In the genomic region with DNA sequence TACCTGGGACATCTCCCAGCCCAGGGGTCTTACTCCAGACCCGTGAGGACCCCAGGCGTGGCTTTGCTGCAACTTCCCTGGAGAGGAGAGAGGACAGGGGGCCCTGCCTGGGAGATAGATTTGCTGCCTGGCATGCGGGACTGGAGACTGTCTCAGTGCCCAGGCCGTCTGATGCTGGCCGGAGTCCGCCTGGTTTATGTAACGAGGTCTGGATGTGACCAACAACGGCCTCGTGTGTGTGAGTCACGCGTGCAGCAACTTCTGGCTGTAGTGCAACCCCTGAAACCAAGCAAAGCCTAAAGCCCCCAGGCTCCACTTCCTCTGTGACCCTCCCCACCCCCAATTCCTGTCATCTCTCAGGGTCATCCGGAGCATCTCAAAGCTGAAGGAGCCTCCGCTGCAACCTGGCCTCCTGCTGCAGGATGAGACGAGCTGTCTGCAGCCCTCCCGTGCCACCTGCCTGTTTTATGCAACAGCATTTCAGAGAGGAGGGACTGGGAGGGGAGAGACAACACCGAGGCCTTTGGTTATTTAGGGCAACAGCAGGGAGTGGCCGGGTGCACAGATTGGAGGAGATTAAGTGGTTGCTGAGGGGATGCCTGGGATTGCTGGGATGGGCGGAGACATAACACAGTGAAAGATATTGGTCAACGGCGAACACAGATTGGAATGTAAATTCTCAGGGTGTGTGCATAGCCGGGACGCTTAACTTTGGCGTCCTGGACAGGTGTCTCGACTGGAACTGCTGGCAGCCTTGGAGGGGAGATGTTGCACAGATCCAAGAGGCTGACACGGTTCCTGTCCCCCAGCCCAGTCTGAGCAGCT, we compare ENCODE assay signal across 9 cellular contexts. TPM values are rescaled to one million over a fixed set of nuclear protein-coding genes. Genes with fewer than 3 reads are reported as not detected.
A peak's percentile ranks its signal among the peaks of the same experiment; 100 is the strongest.
DNase-seq lines count a peak whose midpoint lies in the region; ATAC-seq, FAIRE-seq and TF ChIP-seq lines count a peak whose summit lies in the region.
"Had no signal": no experiment of that assay in that cellular context is flagged by ENCODE, and none has a peak within 500 bp of the region (broad histone marks: within the 10 kb centered on the region; RNA-seq: fewer than 3 reads in every experiment).

No MANE protein-coding gene starts in this region.

- no peaks in the 10 kb centered on the region for H3K27me3 ChIP-seq in HAP-1 (ENCODE audit: low read depth)
- peaks cover 5% of the 10 kb centered on the region; the same call in 1 of the 2 replicates for H3K27me3 ChIP-seq in SK-N-SH (ENCODE audit: insufficient read depth)

- no peak for TF ChIP-seq CTCF in SK-N-SH (IDR thresholded peaks at IDR 0.05)

- H3K9me3 ChIP-seq in HAP-1 (no peaks in the 10 kb centered on the region), SK-N-SH (no peaks in the 10 kb centered on the region)

- H3K36me3 ChIP-seq in HAP-1 (replicated peaks) (no peaks in the 10 kb centered on the region), SK-N-SH (replicated peaks in 1 of 2; ENCODE audit: control insufficient read depth in 1 of 2, insufficient read depth in 2 of 2, low read length in 1 of 2) (no peaks in the 10 kb centered on the region)
- H3K36me3 ChIP-seq: spleen had no signal

- DNase-seq in HAP-1 (ENCODE audit: low spot score in 2 of 2) (peak; percentile 72 to 78), SK-N-SH (no peak), left ventricle myocardium superior (peak; percentile 66), stromal cell of bone marrow (ENCODE audit: low read depth) (peak; percentile 41), germinal center (ENCODE audit: low spot score) (no peak), GM19239 (ENCODE audit: insufficient read length, low spot score) (no peak), NCI-H187 treated with DMSO at 0.1 percent for 48 hours (lab: John Stamatoyannopoulos, UW) (no peak)
- DNase-seq in activated T-cell treated with anti-CD3 and anti-CD28 coated beads, Interleukin-2, amount 50 U/mL, for 48 hours, result no peak
- DNase-seq: spleen had no signal

- in situ Hi-C loops in HAP-1 (cut with MboI; ENCODE audit: low sequenced_read_pairs), result no loop called here

- peak; percentile 94 for ATAC-seq in left ventricle myocardium superior

- intact Hi-C loops in left ventricle myocardium superior (cut with micrococcal nuclease), result no loop called here

- no peaks in the 10 kb centered on the region for H3K9me2 ChIP-seq in SK-N-SH

- peaks cover 8% of the 10 kb centered on the region for H3K4me1 ChIP-seq in HAP-1
- no peaks in the 10 kb centered on the region; a peak in 1 of 4 replicates for H3K4me1 ChIP-seq in SK-N-SH (ENCODE audit: control insufficient read depth in 1 of 2, insufficient read depth in 2 of 2, low read depth in 1 of 2, low read length in 1 of 2)
- H3K4me1 ChIP-seq: spleen had no signal

- POLR2A ChIA-PET in SK-N-SH (lab: Yijun Ruan, JAX), result no interaction called here

- no peak for TF ChIP-seq EP300 in SK-N-SH (IDR thresholded peaks at IDR 0.05; ENCODE audit: borderline replicate concordance in 1 of 2, low read depth in 1 of 2, low read length in 1 of 2)

- CTCF ChIA-PET in SK-N-SH (lab: Yijun Ruan, JAX), result no interaction called here

- H3F3A ChIP-seq in SK-N-SH (replicated peaks; ENCODE audit: insufficient read depth), result no peaks in the 10 kb centered on the region

- no peak overlapping the region; the same call in 1 of the 2 replicates for H3K4me2 ChIP-seq in SK-N-SH

- no peaks in the 10 kb centered on the region for H3K79me2 ChIP-seq in SK-N-SH (ENCODE audit: insufficient read depth)

- H3K4me3 ChIP-seq in HAP-1, result no peak overlapping the region
- no peak overlapping the region for H3K4me3 ChIP-seq in SK-N-SH (ENCODE audit: low read depth in 2 of 2, low read length in 1 of 2)
- H3K4me3 ChIP-seq: spleen had no signal

- TF ChIP-seq RAD21 in SK-N-SH (IDR thresholded peaks at IDR 0.05; ENCODE audit: low read length), result no peak

- no peak overlapping the region for H3K27ac ChIP-seq in SK-N-SH (ENCODE audit: low read depth in 2 of 2, low read length in 1 of 2)
- H3K27ac ChIP-seq: spleen had no signal

- H4K20me1 ChIP-seq in SK-N-SH (ENCODE audit: insufficient read depth), result no peaks in the 10 kb centered on the region

- no peak for FAIRE-seq in GM19239 (lab: Jason Lieb, UNC)

- no peak overlapping the region for H3K9ac ChIP-seq in SK-N-SH

- 42% methylated on average over 15 of the region's 25 CpGs for whole genome bisulfite sequencing in SK-N-SH (ENCODE audit: low lambda C conversion rate)

- no peak overlapping the region for H2AFZ ChIP-seq in SK-N-SH (ENCODE audit: low read depth)

TF ChIP-seq in SK-N-SH, 30 proteins besides CTCF, POLR2A, EP300 and RAD21:
- TF ChIP-seq YY1 (IDR thresholded peaks at IDR 0.05; ENCODE audit: low read depth), result no peak
- TF ChIP-seq MXI1 (IDR thresholded peaks at IDR 0.05; ENCODE audit: low read depth, low read length), result no peak
- peak; percentile 22; the same call in 1 of the 2 replicates for TF ChIP-seq TCF12 (IDR thresholded peaks at IDR 0.05)
- no peak for TF ChIP-seq CHD2 (IDR thresholded peaks at IDR 0.05; ENCODE audit: low read length, partially characterized antibody)
- TF ChIP-seq SMC3 (IDR thresholded peaks at IDR 0.05; ENCODE audit: low read depth, low read length), result no peak
- TF ChIP-seq ELF1 (IDR thresholded peaks at IDR 0.05), result no peak
- TF ChIP-seq GATA2 (CRISPR knock-in tag; IDR thresholded peaks at IDR 0.05), result no peak
- TF ChIP-seq FOSL2 (IDR thresholded peaks at IDR 0.05; ENCODE audit: borderline replicate concordance, low read depth), result no peak
- TF ChIP-seq, protein P1, sequence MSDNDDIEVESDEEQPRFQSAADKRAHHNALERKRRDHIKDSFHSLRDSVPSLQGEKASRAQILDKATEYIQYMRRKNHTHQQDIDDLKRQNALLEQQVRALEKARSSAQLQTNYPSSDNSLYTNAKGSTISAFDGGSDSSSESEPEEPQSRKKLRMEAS (IDR thresholded peaks at IDR 0.05; ENCODE audit: low read depth), result 0 out of 2 replicates have a peak, but pooled peaks have one; percentile 25
- no peak for TF ChIP-seq MEF2A (IDR thresholded peaks at IDR 0.05; ENCODE audit: borderline replicate concordance, low read depth)
- no peak for TF ChIP-seq RFX5 (IDR thresholded peaks at IDR 0.05; ENCODE audit: low read length)
- no peak for TF ChIP-seq RCOR1 (IDR thresholded peaks at IDR 0.05; ENCODE audit: low read length)
- TF ChIP-seq, protein P2, sequence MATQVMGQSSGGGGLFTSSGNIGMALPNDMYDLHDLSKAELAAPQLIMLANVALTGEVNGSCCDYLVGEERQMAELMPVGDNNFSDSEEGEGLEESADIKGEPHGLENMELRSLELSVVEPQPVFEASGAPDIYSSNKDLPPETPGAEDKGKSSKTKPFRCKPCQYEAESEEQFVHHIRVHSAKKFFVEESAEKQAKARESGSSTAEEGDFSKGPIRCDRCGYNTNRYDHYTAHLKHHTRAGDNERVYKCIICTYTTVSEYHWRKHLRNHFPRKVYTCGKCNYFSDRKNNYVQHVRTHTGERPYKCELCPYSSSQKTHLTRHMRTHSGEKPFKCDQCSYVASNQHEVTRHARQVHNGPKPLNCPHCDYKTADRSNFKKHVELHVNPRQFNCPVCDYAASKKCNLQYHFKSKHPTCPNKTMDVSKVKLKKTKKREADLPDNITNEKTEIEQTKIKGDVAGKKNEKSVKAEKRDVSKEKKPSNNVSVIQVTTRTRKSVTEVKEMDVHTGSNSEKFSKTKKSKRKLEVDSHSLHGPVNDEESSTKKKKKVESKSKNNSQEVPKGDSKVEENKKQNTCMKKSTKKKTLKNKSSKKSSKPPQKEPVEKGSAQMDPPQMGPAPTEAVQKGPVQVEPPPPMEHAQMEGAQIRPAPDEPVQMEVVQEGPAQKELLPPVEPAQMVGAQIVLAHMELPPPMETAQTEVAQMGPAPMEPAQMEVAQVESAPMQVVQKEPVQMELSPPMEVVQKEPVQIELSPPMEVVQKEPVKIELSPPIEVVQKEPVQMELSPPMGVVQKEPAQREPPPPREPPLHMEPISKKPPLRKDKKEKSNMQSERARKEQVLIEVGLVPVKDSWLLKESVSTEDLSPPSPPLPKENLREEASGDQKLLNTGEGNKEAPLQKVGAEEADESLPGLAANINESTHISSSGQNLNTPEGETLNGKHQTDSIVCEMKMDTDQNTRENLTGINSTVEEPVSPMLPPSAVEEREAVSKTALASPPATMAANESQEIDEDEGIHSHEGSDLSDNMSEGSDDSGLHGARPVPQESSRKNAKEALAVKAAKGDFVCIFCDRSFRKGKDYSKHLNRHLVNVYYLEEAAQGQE (IDR thresholded peaks at IDR 0.05; ENCODE audit: low read depth, low read length), result no peak
- TF ChIP-seq POLR2AphosphoS5 (IDR thresholded peaks at IDR 0.05; ENCODE audit: low read depth, low read length), result no peak
- no peak for TF ChIP-seq NFIC (IDR thresholded peaks at IDR 0.05; ENCODE audit: borderline replicate concordance)

RNA-seq across cellular contexts. Expression of a gene that starts 16.0 kb away (rescaled TPM):
- polyA plus RNA-seq in SK-N-SH (2012; rRNA removed), result 0.42 and 0.76 TPM in 2 replicates
- 0.42 and 0.60 TPM in 2 replicates for polyA plus RNA-seq in SK-N-SH (2012; cell fraction: cytosol; rRNA removed)
- 0.45 and 0.50 TPM in 2 replicates for polyA plus RNA-seq in SK-N-SH (2012; cell fraction: nucleus; rRNA removed)
- 0.32 TPM for total RNA-seq in left ventricle myocardium superior

Comparison
In these comparisons a context has a peak if more than half of its experiments do, and no peak if none do; other contexts are left out.
1. DNase-seq: peak in HAP-1 (2 of 2), left ventricle myocardium superior (single experiment) and stromal cell of bone marrow (single experiment); none in SK-N-SH (single experiment), germinal center (single experiment), activated T-cell treated with anti-CD3 and anti-CD28 coated beads, Interleukin-2, amount 50 U/mL, for 48 hours (0 of 2), GM19239 (single experiment) and NCI-H187 treated with DMSO at 0.1 percent for 48 hours (single experiment).